In the genomic region with DNA sequence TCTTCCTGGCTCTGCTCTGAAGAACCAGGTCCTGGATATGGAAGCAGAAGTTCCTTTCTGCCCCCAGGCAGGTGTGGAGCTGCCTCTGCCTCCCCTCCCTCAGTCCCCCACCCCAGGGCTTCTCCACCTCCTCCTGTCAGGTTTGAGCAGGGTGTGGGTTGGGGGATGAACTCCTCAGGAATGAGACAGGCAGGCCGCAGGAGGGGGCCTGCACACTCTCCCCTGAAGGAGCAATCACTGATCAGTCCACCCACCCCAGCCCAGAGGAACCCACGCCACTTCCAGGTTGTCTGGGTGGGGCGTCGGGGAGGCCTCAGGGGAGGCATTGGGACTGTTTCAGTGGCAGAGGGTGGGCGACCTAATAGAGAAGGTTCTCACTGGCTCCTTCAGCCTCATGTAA, we compare ENCODE assay signal across 20 cellular contexts. TPM values are rescaled to one million over a fixed set of nuclear protein-coding genes. Genes with fewer than 3 reads are reported as not detected.
DNase-seq lines count a peak whose midpoint lies in the region; ATAC-seq and TF ChIP-seq lines count a peak whose summit lies in the region.
"Had no signal": no experiment of that assay in that cellular context is flagged by ENCODE, and none has a peak within 500 bp of the region (broad histone marks: within the 10 kb centered on the region; RNA-seq: fewer than 3 reads in every experiment).

No MANE protein-coding gene starts in this region.

- no peak overlapping the region for H2AFZ ChIP-seq in trophoblast cell (ENCODE audit: insufficient read depth, low read length, poor library complexity)

- no peak overlapping the region for H2AK5ac ChIP-seq in trophoblast cell (ENCODE audit: low read length)

- no peak overlapping the region for H4K91ac ChIP-seq in trophoblast cell (ENCODE audit: low read depth, low read length)

- no peak overlapping the region for H2BK12ac ChIP-seq in trophoblast cell (ENCODE audit: low read length)

- TF ChIP-seq CTCF in CD14-positive monocyte (IDR thresholded peaks at IDR 0.05) (no peak), dorsolateral prefrontal cortex (IDR thresholded peaks at IDR 0.05 in 54 of 56, conservative IDR thresholded peaks at IDR 0.05 in 2 of 56; ENCODE audit: low read depth in 1 of 56, partially characterized antibody in 56 of 56) (no peak), WTC11 (IDR thresholded peaks at IDR 0.05) (no peak)

- POLR2A ChIA-PET in WTC11 (lab: Charles Lee), result no interaction called here

- H3K27me3 ChIP-seq in dorsolateral prefrontal cortex (no peaks in the 10 kb centered on the region), trophoblast cell (ENCODE audit: insufficient read depth, low read length) (no peaks in the 10 kb centered on the region)

- H3K36me3 ChIP-seq in trophoblast cell (ENCODE audit: control insufficient read depth in 1 of 2, insufficient read depth in 2 of 2, low read length in 2 of 2), result no peaks in the 10 kb centered on the region

- H3K36me3 Mint-ChIP-seq in CD14-positive monocyte (no peaks in the 10 kb centered on the region), WTC11 (peaks cover 28% of the 10 kb centered on the region)
- no peaks in the 10 kb centered on the region for H3K36me3 Mint-ChIP-seq in activated T-helper 1 cell treated with anti-CD3 and anti-CD28 coated beads, Interleukin-12 subunit alpha, Interleukin-12 subunit beta, Interleukin-2, Interleukin-4 antibody, amounts not matched to agents 30 ng/mL and 10 ng/mL and 1 ng/mL, durations not matched to agents 14 hours and 24 hours and 36 hours (ENCODE audit: low read depth)
- H3K36me3 Mint-ChIP-seq: CD4-positive, alpha-beta memory T cell; IgD-negative memory B cell had no signal

- peaks cover 0 to 19% (median 7%) of the 10 kb centered on the region in 7 donors for H3K9me3 Mint-ChIP-seq in CD14-positive monocyte
- peaks cover 33% of the 10 kb centered on the region for H3K9me3 Mint-ChIP-seq in WTC11
- H3K9me3 Mint-ChIP-seq in activated T-helper 1 cell treated with anti-CD3 and anti-CD28 coated beads, Interleukin-12 subunit alpha, Interleukin-12 subunit beta, Interleukin-2, Interleukin-4 antibody, amounts not matched to agents 30 ng/mL and 10 ng/mL and 1 ng/mL, durations not matched to agents 14 hours and 24 hours and 36 hours, result peaks cover 32% of the 10 kb centered on the region

- H3K4me3 ChIP-seq in dorsolateral prefrontal cortex, result no peak overlapping the region
- no peak overlapping the region for H3K4me3 ChIP-seq in trophoblast cell (ENCODE audit: low read depth, low read length)

- H4K12ac ChIP-seq in trophoblast cell (ENCODE audit: low read depth, low read length), result no peak overlapping the region

- no CpG with 5 or more reads among the region's 5 CpGs for WGBS in trophoblast cell (ENCODE audit: extremely low coverage, insufficient coverage, insufficient read length)

- H3K27ac Mint-ChIP-seq in CD14-positive monocyte (no peak overlapping the region), WTC11 (no peak overlapping the region)
- H3K27ac Mint-ChIP-seq in activated T-helper 1 cell treated with anti-CD3 and anti-CD28 coated beads, Interleukin-12 subunit alpha, Interleukin-12 subunit beta, Interleukin-2, Interleukin-4 antibody, amounts not matched to agents 30 ng/mL and 10 ng/mL and 1 ng/mL, durations not matched to agents 14 hours and 24 hours and 36 hours, result no peak overlapping the region
- H3K27ac Mint-ChIP-seq: CD4-positive, alpha-beta memory T cell; IgD-negative memory B cell had no signal

- peak overlapping the region in 43 of 59 donors; percentile 1 to 95 (median 54) for H3K27ac ChIP-seq in dorsolateral prefrontal cortex
- H3K27ac ChIP-seq in trophoblast cell (ENCODE audit: low read depth, low read length), result no peak overlapping the region
- H3K27ac ChIP-seq: RWPE1 had no signal

- H3K79me1 ChIP-seq in trophoblast cell (ENCODE audit: low read length), result no peaks in the 10 kb centered on the region

- CTCF ChIA-PET in WTC11 (lab: Charles Lee), result interaction anchor here (0.7 to 1.5 kb wide), 2 partner anchors 10 to 99 kb away, joined by 3 read pairs; no protein-coding TSS in a partner anchor

- no peak overlapping the region for H3K4me2 ChIP-seq in trophoblast cell (ENCODE audit: low read length)

- peak; percentile 8 for DNase-seq in CD14-positive monocyte (ENCODE audit: low spot score)
- DNase-seq in ELF-1 (ENCODE audit: low read depth, low spot score), result peak; percentile 70
- no peak for DNase-seq in dorsolateral prefrontal cortex
- no peak for DNase-seq in trophoblast cell
- no peak for DNase-seq in NCI-H2081 treated with DMSO at 0.1 percent for 48 hours (lab: John Stamatoyannopoulos, UW)
- DNase-seq in WTC11 (ENCODE audit: low spot score), result no peak
- DNase-seq in activated T-helper 1 cell treated with anti-CD3 and anti-CD28 coated beads, Interleukin-12 subunit alpha, Interleukin-12 subunit beta, Interleukin-2, Interleukin-4 antibody, amounts not matched to agents 30 ng/mL and 10 ng/mL and 1 ng/mL, durations not matched to agents 14 hours and 24 hours and 36 hours (ENCODE audit: low spot score), result no peak
- no peak for DNase-seq in iPS-NIHi11 (ENCODE audit: low spot score)
- DNase-seq: CD4-positive, alpha-beta memory T cell; NCI-H1105; NCI-H146; NCI-H2029; NCI-H226; NCI-H524; NCI-H774; NK-92 treated with Interleukin-12 subunit alpha and Interleukin-12 subunit beta, amount 100 ng/mL, for 24 hours; SIG-M5 had no signal

- no peak overlapping the region for H2BK5ac ChIP-seq in trophoblast cell (ENCODE audit: low read depth, low read length, poor library complexity)

- no peak overlapping the region for H3K4me3 Mint-ChIP-seq in CD14-positive monocyte
- no peak overlapping the region for H3K4me3 Mint-ChIP-seq in WTC11
- H3K4me3 Mint-ChIP-seq in activated T-helper 1 cell treated with anti-CD3 and anti-CD28 coated beads, Interleukin-12 subunit alpha, Interleukin-12 subunit beta, Interleukin-2, Interleukin-4 antibody, amounts not matched to agents 30 ng/mL and 10 ng/mL and 1 ng/mL, durations not matched to agents 14 hours and 24 hours and 36 hours, result no peak overlapping the region
- H3K4me3 Mint-ChIP-seq: CD4-positive, alpha-beta memory T cell; IgD-negative memory B cell had no signal

- H3K79me2 ChIP-seq in trophoblast cell (ENCODE audit: control insufficient read depth, insufficient read depth, low read length, poor library complexity), result no peaks in the 10 kb centered on the region

- H2BK120ac ChIP-seq in trophoblast cell (ENCODE audit: insufficient read depth, low read length, poor library complexity), result no peak overlapping the region

- no peak overlapping the region for H3K23ac ChIP-seq in trophoblast cell (ENCODE audit: low read length)

- H3K4me1 ChIP-seq in trophoblast cell (ENCODE audit: control insufficient read depth in 1 of 2, insufficient read depth in 2 of 2, low read length in 2 of 2), result no peaks in the 10 kb centered on the region

- no peak overlapping the region for H3K14ac ChIP-seq in trophoblast cell (ENCODE audit: low read length)

- no peak overlapping the region for H3K4ac ChIP-seq in trophoblast cell (ENCODE audit: low read depth, low read length)

- intact Hi-C loops in CD14-positive monocyte (cut with micrococcal nuclease), result no loop called here
- intact Hi-C loops in dorsolateral prefrontal cortex (cut with DNase I), result no loop called here
- intact Hi-C loops in activated T-helper 1 cell treated with anti-CD3 and anti-CD28 coated beads, Interleukin-12 subunit alpha, Interleukin-12 subunit beta, Interleukin-2, Interleukin-4 antibody, amounts not matched to agents 30 ng/mL and 10 ng/mL and 1 ng/mL, durations not matched to agents 14 hours and 24 hours and 36 hours (cut with micrococcal nuclease), result no loop called here

- no peak for ATAC-seq in WTC11
- ATAC-seq: HCT116 had no signal

- peak overlapping the region; percentile 25 for H3K9ac ChIP-seq in trophoblast cell (ENCODE audit: low read length)

- H3K18ac ChIP-seq in trophoblast cell (ENCODE audit: low read length), result no peak overlapping the region

- peaks cover 3 to 6% (median 5%) of the 10 kb centered on the region in 3 donors for H3K27me3 Mint-ChIP-seq in CD14-positive monocyte (ENCODE audit: low read depth in 3 of 3)
- no peaks in the 10 kb centered on the region; the same call in 1 of the 2 replicates for H3K27me3 Mint-ChIP-seq in WTC11 (ENCODE audit: low read depth)
- peaks cover 6% of the 10 kb centered on the region for H3K27me3 Mint-ChIP-seq in activated T-helper 1 cell treated with anti-CD3 and anti-CD28 coated beads, Interleukin-12 subunit alpha, Interleukin-12 subunit beta, Interleukin-2, Interleukin-4 antibody, amounts not matched to agents 30 ng/mL and 10 ng/mL and 1 ng/mL, durations not matched to agents 14 hours and 24 hours and 36 hours (ENCODE audit: insufficient read depth)
- H3K27me3 Mint-ChIP-seq: CD4-positive, alpha-beta memory T cell had no signal

- H3K4me1 Mint-ChIP-seq in CD14-positive monocyte, result no peaks in the 10 kb centered on the region
- no peaks in the 10 kb centered on the region for H3K4me1 Mint-ChIP-seq in WTC11
- no peaks in the 10 kb centered on the region for H3K4me1 Mint-ChIP-seq in activated T-helper 1 cell treated with anti-CD3 and anti-CD28 coated beads, Interleukin-12 subunit alpha, Interleukin-12 subunit beta, Interleukin-2, Interleukin-4 antibody, amounts not matched to agents 30 ng/mL and 10 ng/mL and 1 ng/mL, durations not matched to agents 14 hours and 24 hours and 36 hours (ENCODE audit: low read depth)
- H3K4me1 Mint-ChIP-seq: IgD-negative memory B cell had no signal

- no peak overlapping the region for H4K8ac ChIP-seq in trophoblast cell (ENCODE audit: low read depth, low read length)

- H3K9me3 ChIP-seq in trophoblast cell (ENCODE audit: insufficient read depth, low read depth, low read length), result no peaks in the 10 kb centered on the region

RNA-seq across cellular contexts. Expression of a gene that starts 26.6 kb away (rescaled TPM):
- not detected for polyA plus RNA-seq in CD14-positive monocyte
- 1,000 to 10,000 TPM in 2 of 120 experiments, 100 to 1,000 TPM in 118; 390 to 1,056 (median 722) TPM for total RNA-seq in dorsolateral prefrontal cortex
- not detected in 2 replicates for polyA plus RNA-seq in trophoblast cell (2013)
- 0.18 to 0.30 TPM (median 0.22 TPM) in 3 replicates for total RNA-seq in WTC11 (2021)
- 0.49 and 0.64 TPM in 2 replicates for total RNA-seq in activated T-helper 1 cell treated with anti-CD3 and anti-CD28 coated beads, Interleukin-12 subunit alpha, Interleukin-12 subunit beta, Interleukin-2, Interleukin-4 antibody, amounts not matched to agents 30 ng/mL and 10 ng/mL and 1 ng/mL, durations not matched to agents 14 hours and 24 hours and 36 hours
- polyA plus RNA-seq: IgD-negative memory B cell had no signal

RNA-seq across cellular contexts. Expression of a gene that starts 34.2 kb away (rescaled TPM):
- 1 to 10 TPM in 1 of 2 donors, under 1 TPM in 1; 0.71 to 1.2 TPM for polyA plus RNA-seq in CD14-positive monocyte
- 1 to 10 TPM; 2.4 to 8.0 (median 4.3) TPM for total RNA-seq in dorsolateral prefrontal cortex
- polyA plus RNA-seq in trophoblast cell (2013), result 1.9 and 2.1 TPM in 2 replicates
- total RNA-seq in WTC11 (2021), result 1.6 to 3.2 TPM (median 2.4 TPM) in 3 replicates
- 3.6 and 4.0 TPM in 2 replicates for total RNA-seq in activated T-helper 1 cell treated with anti-CD3 and anti-CD28 coated beads, Interleukin-12 subunit alpha, Interleukin-12 subunit beta, Interleukin-2, Interleukin-4 antibody, amounts not matched to agents 30 ng/mL and 10 ng/mL and 1 ng/mL, durations not matched to agents 14 hours and 24 hours and 36 hours

RNA-seq across cellular contexts. Expression of a gene that starts 48.9 kb away (rescaled TPM):
- polyA plus RNA-seq in CD14-positive monocyte, result 1 to 10 TPM; 3.7 to 6.8 TPM
- total RNA-seq in dorsolateral prefrontal cortex (10 to 100 TPM; 17.3 to 37.7 (median 25.5) TPM), WTC11 (2021) (22.1 to 27.8 TPM (median 22.4 TPM) in 3 replicates)
- 14.2 and 14.8 TPM in 2 replicates for polyA plus RNA-seq in trophoblast cell (2013)
- total RNA-seq in activated T-helper 1 cell treated with anti-CD3 and anti-CD28 coated beads, Interleukin-12 subunit alpha, Interleukin-12 subunit beta, Interleukin-2, Interleukin-4 antibody, amounts not matched to agents 30 ng/mL and 10 ng/mL and 1 ng/mL, durations not matched to agents 14 hours and 24 hours and 36 hours, result 3.8 TPM in 2 replicates

Comparison
In these comparisons a context has a peak if more than half of its experiments do, and no peak if none do; other contexts are left out.
1. DNase-seq: peak in CD14-positive monocyte (single experiment) and ELF-1 (single experiment); none in dorsolateral prefrontal cortex (0 of 10), trophoblast cell (0 of 2), NCI-H2081 treated with DMSO at 0.1 percent for 48 hours (single experiment), WTC11 (single experiment), activated T-helper 1 cell treated with anti-CD3 and anti-CD28 coated beads, Interleukin-12 subunit alpha, Interleukin-12 subunit beta, Interleukin-2, Interleukin-4 antibody, amounts not matched to agents 30 ng/mL and 10 ng/mL and 1 ng/mL, durations not matched to agents 14 hours and 24 hours and 36 hours (single experiment) and iPS-NIHi11 (single experiment).
2. RNA of a gene that starts 26.6 kb away (total RNA-seq): 390 to 1,056 TPM in dorsolateral prefrontal cortex; 0.49 to 0.64 TPM in activated T-helper 1 cell treated with anti-CD3 and anti-CD28 coated beads, Interleukin-12 subunit alpha, Interleukin-12 subunit beta, Interleukin-2, Interleukin-4 antibody, amounts not matched to agents 30 ng/mL and 10 ng/mL and 1 ng/mL, durations not matched to agents 14 hours and 24 hours and 36 hours and 0.18 to 0.30 TPM in WTC11; every median in the first group is over 100 times any median in the second.